17 cellular contexts compared by ENCODE assay signal in the genomic region with DNA sequence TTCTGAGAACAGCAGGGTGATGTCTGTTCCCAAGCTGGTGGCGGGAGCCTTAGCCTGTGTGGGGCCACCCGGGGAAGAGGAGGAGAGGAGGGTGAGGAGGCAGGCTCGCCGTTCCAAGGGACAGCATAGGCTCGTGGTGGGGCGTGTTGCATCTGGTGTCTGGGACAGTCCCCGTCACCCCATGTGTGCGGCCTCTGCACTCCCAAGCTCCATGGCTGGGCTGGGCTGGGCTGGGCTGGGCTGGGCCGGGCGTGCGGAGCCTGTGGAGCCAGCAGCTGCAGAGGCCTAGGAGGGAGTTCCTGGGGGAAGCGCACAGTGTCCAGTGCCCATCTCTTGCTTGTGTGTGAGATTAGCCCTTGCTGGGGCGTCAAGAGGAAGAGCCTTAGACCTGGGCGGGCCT. TPM values are rescaled to one million over a fixed set of nuclear protein-coding genes. Genes with fewer than 3 reads are reported as not detected.
A peak's percentile ranks its signal among the peaks of the same experiment; 100 is the strongest.
DNase-seq lines count a peak whose midpoint lies in the region; ATAC-seq and TF ChIP-seq lines count a peak whose summit lies in the region.
"Had no signal": no experiment of that assay in that cellular context is flagged by ENCODE, and none has a peak within 500 bp of the region (broad histone marks: within the 10 kb centered on the region; RNA-seq: fewer than 3 reads in every experiment).

No MANE protein-coding gene starts in this region.

- H3K36me3 ChIP-seq in PC-3 (ENCODE audit: low read depth, low read length) = no peaks in the 10 kb centered on the region
- H3K36me3 ChIP-seq in endodermal cell (ENCODE audit: control insufficient read depth, insufficient read depth, low read length) = no peaks in the 10 kb centered on the region
- no peaks in the 10 kb centered on the region for H3K36me3 ChIP-seq in neuronal stem cell (replicated peaks in 1 of 2; ENCODE audit: control insufficient read depth in 2 of 2, insufficient read depth in 2 of 2, low read length in 2 of 2)

- H3K9ac ChIP-seq in PC-3 (ENCODE audit: low read length) (no peak overlapping the region), endodermal cell (ENCODE audit: extremely low read depth, low read length, poor library complexity, severe bottlenecking) (no peak overlapping the region), neuronal stem cell (ENCODE audit: low read depth, low read length, poor library complexity) (no peak overlapping the region)

- H3K27me3 ChIP-seq in PC-3 (ENCODE audit: low read length) (no peaks in the 10 kb centered on the region), endodermal cell (ENCODE audit: control insufficient read depth, insufficient read depth, low read length, poor library complexity, severe bottlenecking) (no peaks in the 10 kb centered on the region), neuronal stem cell (ENCODE audit: control insufficient read depth in 3 of 3, insufficient read depth in 3 of 3, low read depth in 1 of 3, low read length in 3 of 3) (no peaks in the 10 kb centered on the region)

- BruUV-seq in PC-3 (replicated peaks; lab: Mats Ljungman, UMichigan) = no TSS peak

- H3K27ac Mint-ChIP-seq in CD14-positive monocyte (peak overlapping the region in 5 of 7 donors; percentile 7 to 60 (median 21)), endodermal cell (peak overlapping the region; percentile 89)

- no peak for DNase-seq in CD14-positive monocyte (ENCODE audit: low spot score)
- DNase-seq in PC-3 = no peak
- peak; percentile 86 for DNase-seq in endodermal cell
- no peak for DNase-seq in neuronal stem cell (ENCODE audit: low spot score)
- no peak for DNase-seq in activated effector memory CD4-positive, alpha-beta T cell treated with Interleukin-2 at 50 U/mL for 16 hours
- no peak for DNase-seq in activated CD4-positive, alpha-beta T cell treated with anti-CD3 and anti-CD28 coated beads for 4 hours
- DNase-seq in middle frontal gyrus (ENCODE audit: extremely low spot score, low spot score) = no peak
- DNase-seq: COR-L47, DMS153, NCI-H187, NCI-H446 treated with DMSO at 0.1 percent for 48 hours, NCI-H774 had no signal

- no peak overlapping the region for H3K4ac ChIP-seq in neuronal stem cell (ENCODE audit: low read length)

- H4K20me1 ChIP-seq in PC-3 (ENCODE audit: low read length) = no peaks in the 10 kb centered on the region

- H3K9me3 ChIP-seq in PC-3 (ENCODE audit: low read length) (no peaks in the 10 kb centered on the region), endodermal cell (ENCODE audit: control insufficient read depth, low read length) (no peaks in the 10 kb centered on the region), neuronal stem cell (replicated peaks in 1 of 2; ENCODE audit: control insufficient read depth in 2 of 2, insufficient read depth in 1 of 2, low read depth in 1 of 2, low read length in 2 of 2) (no peaks in the 10 kb centered on the region)
- H3K9me3 ChIP-seq: A549 had no signal

- peak overlapping the region; percentile 58 for H2BK5ac ChIP-seq in neuronal stem cell (ENCODE audit: low read length)

- CTCF ChIA-PET in PC-3 (lab: Charles Lee) = no interaction called here

- no peak overlapping the region for H3K4me3 Mint-ChIP-seq in CD14-positive monocyte
- H3K4me3 Mint-ChIP-seq in endodermal cell = no peak overlapping the region

- H3K18ac ChIP-seq in neuronal stem cell (ENCODE audit: low read length) = peak overlapping the region; percentile 92

- no peak overlapping the region for H3K14ac ChIP-seq in neuronal stem cell (ENCODE audit: low read length)

- no peak overlapping the region for H3K27ac ChIP-seq in PC-3 (ENCODE audit: low read length)
- peak overlapping the region; percentile 56 for H3K27ac ChIP-seq in endodermal cell (ENCODE audit: low read depth, low read length)
- no peak overlapping the region for H3K27ac ChIP-seq in neuronal stem cell (replicated peaks; ENCODE audit: low read length)
- H3K27ac ChIP-seq: A549, C4-2B, HL-60, PC-9 had no signal

- no peaks in the 10 kb centered on the region for H3K9me2 ChIP-seq in PC-3 (replicated peaks; ENCODE audit: low read length)

- POLR2A ChIA-PET in PC-3 (lab: Charles Lee; ENCODE audit: unreplicated experiment) = no interaction called here

- H3K23ac ChIP-seq in neuronal stem cell (ENCODE audit: low read depth, low read length, poor library complexity) = no peak overlapping the region

- H3K4me3 ChIP-seq in PC-3 (ENCODE audit: low read length) (no peak overlapping the region), endodermal cell (ENCODE audit: low read length) (no peak overlapping the region), neuronal stem cell (ENCODE audit: low read length in 2 of 2) (no peak overlapping the region)
- H3K4me3 ChIP-seq: A549, PC-9 had no signal

- H3K79me1 ChIP-seq in neuronal stem cell (ENCODE audit: low read depth, low read length) = no peaks in the 10 kb centered on the region

- peaks cover 0 to 6% (median 3%) of the 10 kb centered on the region in 3 donors for H3K27me3 Mint-ChIP-seq in CD14-positive monocyte (ENCODE audit: low read depth in 3 of 3)
- H3K27me3 Mint-ChIP-seq in endodermal cell (ENCODE audit: insufficient read depth) = no peaks in the 10 kb centered on the region

- 73 to 83% methylated on average over 2 to 14 of the region's 14 CpGs for WGBS in endodermal cell (ENCODE audit: insufficient coverage in 1 of 2, insufficient read length in 1 of 2), 2 experiments
- WGBS in neuronal stem cell (ENCODE audit: extremely low coverage in 2 of 2, insufficient read length in 2 of 2, insufficient replicate concordance in 1 of 2), 2 donors = no CpG with 5 or more reads among the region's 14 CpGs

- H2AFZ ChIP-seq in PC-3 (ENCODE audit: low read length) = no peak overlapping the region
- no peak overlapping the region for H2AFZ ChIP-seq in neuronal stem cell (ENCODE audit: low read length)
- H2AFZ ChIP-seq: PC-9 had no signal

- no peak overlapping the region for H4K8ac ChIP-seq in neuronal stem cell (ENCODE audit: low read depth, low read length)

- H2AK5ac ChIP-seq in neuronal stem cell (ENCODE audit: low read depth, low read length) = peak overlapping the region; percentile 79

- H3K9me3 Mint-ChIP-seq in CD14-positive monocyte = peaks cover 0 to 2% (median 0%) of the 10 kb centered on the region in 7 donors
- H3K9me3 Mint-ChIP-seq in endodermal cell = no peaks in the 10 kb centered on the region

- H3K4me2 ChIP-seq in PC-3 (ENCODE audit: low read length) = no peak overlapping the region
- H3K4me2 ChIP-seq in neuronal stem cell (ENCODE audit: insufficient read depth, low read length, poor library complexity, severe bottlenecking) = no peak overlapping the region
- H3K4me2 ChIP-seq: A549, PC-9 had no signal

- no peaks in the 10 kb centered on the region for H3F3A ChIP-seq in PC-3 (ENCODE audit: low read length, unreplicated experiment)

- H2BK12ac ChIP-seq in neuronal stem cell (ENCODE audit: low read length) = no peak overlapping the region

- no peak for TF ChIP-seq CTCF in CD14-positive monocyte (IDR thresholded peaks at IDR 0.05)
- TF ChIP-seq CTCF in PC-3 (conservative IDR thresholded peaks at IDR 0.05; ENCODE audit: low read depth, low read length) = no peak
- no peak for TF ChIP-seq CTCF in endodermal cell (conservative IDR thresholded peaks at IDR 0.05)

- intact Hi-C loops in CD14-positive monocyte (cut with micrococcal nuclease) (loop anchor here in 1 of 2 donors (5.0 kb wide), 1 partner anchor 36 kb away; no protein-coding TSS in a partner anchor), PC-3 (cut with micrococcal nuclease) (no loop called here)

- H3K4me1 ChIP-seq in PC-3 (ENCODE audit: insufficient read depth, low read length) (peaks cover 9% of the 10 kb centered on the region), endodermal cell (ENCODE audit: control insufficient read depth, insufficient read depth, low read length) (peaks cover 9% of the 10 kb centered on the region), neuronal stem cell (ENCODE audit: control insufficient read depth in 2 of 2, insufficient read depth in 1 of 2, low read depth in 1 of 2, low read length in 2 of 2) (peaks cover 16 to 23% of the 10 kb centered on the region in 2 donors)
- H3K4me1 ChIP-seq: A549 had no signal

- peak overlapping the region; percentile 78 for H2BK15ac ChIP-seq in neuronal stem cell (ENCODE audit: low read length)

- H3K36me3 Mint-ChIP-seq in CD14-positive monocyte (peaks cover 8 to 13% of the 10 kb centered on the region in 2 donors), endodermal cell (ENCODE audit: low read depth) (no peaks in the 10 kb centered on the region)

- H3K79me2 ChIP-seq in PC-3 (ENCODE audit: low read length) = no peaks in the 10 kb centered on the region

- H3K4me1 Mint-ChIP-seq in CD14-positive monocyte (peaks cover 72% of the 10 kb centered on the region), endodermal cell (peaks cover 44% of the 10 kb centered on the region)

- H2BK120ac ChIP-seq in neuronal stem cell (ENCODE audit: low read depth, low read length) = peak overlapping the region; percentile 88

- ATAC-seq in PC-3 (peak; percentile 23; the same call in 1 of the 2 replicates), HG03045 (IDR thresholded peaks at IDR 0.05; ENCODE audit: unreplicated experiment) (no peak)
- ATAC-seq: A549 had no signal

- H4K91ac ChIP-seq in neuronal stem cell (ENCODE audit: low read depth, low read length, poor library complexity) = no peak overlapping the region

RNA-seq across cellular contexts. Expression of gene TTYH3, which starts 20.9 kb away (rescaled TPM):
- 10 to 100 TPM; 13.4 to 17.4 TPM for polyA plus RNA-seq in CD14-positive monocyte
- total RNA-seq in PC-3 (2014; rRNA removed) = 25.0 and 41.4 TPM in 2 replicates
- total RNA-seq in endodermal cell = 100 to 1,000 TPM; 145 to 152 TPM
- polyA plus RNA-seq in endodermal cell (2013, experiment 1 of 2) = 164 TPM
- 151 TPM for polyA plus RNA-seq in endodermal cell (2013, experiment 2 of 2)
- 136 TPM for polyA plus RNA-seq in neuronal stem cell (2013, experiment 1 of 2)
- polyA plus RNA-seq in neuronal stem cell (2013, experiment 2 of 2) = 133 TPM

RNA-seq across cellular contexts. Expression of gene IQCE, which starts 52.1 kb away (rescaled TPM):
- 1 to 10 TPM; 1.8 to 3.0 TPM for polyA plus RNA-seq in CD14-positive monocyte
- total RNA-seq in PC-3 (2014; rRNA removed) = 9.7 and 24.7 TPM in 2 replicates
- 10 to 100 TPM; 15.4 to 20.8 TPM for total RNA-seq in endodermal cell
- 15.7 TPM for polyA plus RNA-seq in endodermal cell (2013, experiment 1 of 2)
- polyA plus RNA-seq in endodermal cell (2013, experiment 2 of 2) = 13.5 TPM
- polyA plus RNA-seq in neuronal stem cell (2013, experiment 1 of 2) = 10.4 TPM
- polyA plus RNA-seq in neuronal stem cell (2013, experiment 2 of 2) = 10.3 TPM

RNA-seq across cellular contexts. Expression of gene BRAT1, which starts 55.6 kb away (rescaled TPM):
- 10 to 100 TPM; 31.6 to 32.5 TPM for polyA plus RNA-seq in CD14-positive monocyte
- total RNA-seq in PC-3 (2014; rRNA removed) (65.2 and 76.3 TPM in 2 replicates), endodermal cell (10 to 100 TPM; 42.1 to 42.7 TPM)
- 46.3 TPM for polyA plus RNA-seq in endodermal cell (2013, experiment 1 of 2)
- 42.2 TPM for polyA plus RNA-seq in endodermal cell (2013, experiment 2 of 2)
- polyA plus RNA-seq in neuronal stem cell (2013, experiment 1 of 2) = 18.7 TPM
- 18.1 TPM for polyA plus RNA-seq in neuronal stem cell (2013, experiment 2 of 2)
